1 cellular context compared by ENCODE assay signal in genomic region chr20:49805224-49805876, GRCh38.
TF ChIP-seq lines count a peak whose summit lies in the region.

No MANE protein-coding gene starts in this region.

TF ChIP-seq in HepG2, 621 proteins besides CTCF, POLR2A, EP300 and RAD21:
- TF ChIP-seq FOSL2 (CRISPR knock-in tag; IDR thresholded peaks at IDR 0.05), result 0 out of 2 replicates have a peak, but pooled peaks have one; percentile 32
- TF ChIP-seq ZNF646 (CRISPR knock-in tag; IDR thresholded peaks at IDR 0.05), result peak; percentile 60; the same call in 1 of the 2 replicates
- 0 out of 2 replicates have a peak, but pooled peaks have one; percentile 29 for TF ChIP-seq NFE2L2 (IDR thresholded peaks at IDR 0.05; ENCODE audit: low read length)
- TF ChIP-seq SALL1 (CRISPR knock-in tag; IDR thresholded peaks at IDR 0.05), result peak; percentile 25; the same call in 1 of the 2 replicates
TF ChIP-seq in HepG2: peak in this region for 4; not testable (repeated sequence) for 617.
